Comparison of ENCODE assay signal across 10 cellular contexts in genomic region chr10:6114758-6115410, GRCh38. TPM values are rescaled to one million over a fixed set of nuclear protein-coding genes. Genes with fewer than 3 reads are reported as not detected.
A peak's percentile ranks its signal among the peaks of the same experiment; 100 is the strongest.
DNase-seq lines count a peak whose midpoint lies in the region; ATAC-seq, FAIRE-seq and TF ChIP-seq lines count a peak whose summit lies in the region.
"Had no signal": no experiment of that assay in that cellular context is flagged by ENCODE, and none has a peak within 500 bp of the region (broad histone marks: within the 10 kb centered on the region; RNA-seq: fewer than 3 reads in every experiment).

No MANE protein-coding gene starts in this region.

- TF ChIP-seq CTCF in liver (IDR thresholded peaks at IDR 0.05; ENCODE audit: low read depth, low read length, missing input control) (peak; percentile 13), HepG2 (CRISPR knock-in tag; IDR thresholded peaks at IDR 0.05) (no peak), adrenal gland (IDR thresholded peaks at IDR 0.05) (peak in 4 of 6 experiments; percentile 9 to 36 (median 18)), vagina (IDR thresholded peaks at IDR 0.05) (no peak), lower leg skin (IDR thresholded peaks at IDR 0.05) (no peak)
- no peak for TF ChIP-seq CTCF in CD8-positive, alpha-beta T cell (IDR thresholded peaks at IDR 0.05)

- H3K36me3 ChIP-seq in liver (ENCODE audit: control insufficient read depth in 4 of 4, insufficient read depth in 3 of 4, low read depth in 1 of 4, low read length in 3 of 4) (peaks cover 8 to 59% (median 53%) of the 10 kb centered on the region in 4 donors), HepG2 (replicated peaks in 1 of 2; ENCODE audit: control insufficient read depth in 1 of 2, insufficient read depth in 2 of 2, low read length in 2 of 2) (peaks cover 33 to 61% of the 10 kb centered on the region in 2 experiments), adrenal gland (replicated peaks in 1 of 2) (peaks cover 0 to 65% of the 10 kb centered on the region in 2 donors), vagina (peaks cover 0 to 54% of the 10 kb centered on the region in 2 donors)
- H3K36me3 ChIP-seq in CD8-positive, alpha-beta T cell (ENCODE audit: insufficient read depth, low read length): peaks cover 43% of the 10 kb centered on the region

- peaks cover 12% of the 10 kb centered on the region for H3K4me1 Mint-ChIP-seq in CD8-positive, alpha-beta T cell (ENCODE audit: low read depth)

- no peaks in the 10 kb centered on the region for H3K9me3 ChIP-seq in liver (ENCODE audit: control insufficient read depth in 4 of 4, low read length in 3 of 4)
- no peaks in the 10 kb centered on the region for H3K9me3 ChIP-seq in HepG2 (ENCODE audit: low read length)
- H3K9me3 ChIP-seq in adrenal gland (replicated peaks in 1 of 3): no peaks in the 10 kb centered on the region
- no peaks in the 10 kb centered on the region for H3K9me3 ChIP-seq in right cardiac atrium (ENCODE audit: control insufficient read depth, low read length)
- H3K9me3 ChIP-seq in vagina: no peaks in the 10 kb centered on the region
- no peaks in the 10 kb centered on the region for H3K9me3 ChIP-seq in CD8-positive, alpha-beta T cell (ENCODE audit: low read length)

- no peak for FAIRE-seq in HepG2 (lab: Jason Lieb, UNC)

- H3K4me3 Mint-ChIP-seq in CD8-positive, alpha-beta T cell: no peak overlapping the region

- peaks cover 0 to 5% (median 3%) of the 10 kb centered on the region in 4 donors for H3K4me1 ChIP-seq in liver (ENCODE audit: control insufficient read depth in 4 of 4, insufficient read depth in 4 of 4, low read length in 3 of 4)
- peaks cover 10% of the 10 kb centered on the region for H3K4me1 ChIP-seq in HepG2 (ENCODE audit: insufficient read depth, low read length)
- H3K4me1 ChIP-seq in adrenal gland (replicated peaks in 1 of 2): peaks cover 0 to 18% of the 10 kb centered on the region in 2 donors
- peaks cover 5% of the 10 kb centered on the region for H3K4me1 ChIP-seq in right cardiac atrium (ENCODE audit: control insufficient read depth, insufficient read depth, low read length)
- peaks cover 19% of the 10 kb centered on the region for H3K4me1 ChIP-seq in vagina
- no peaks in the 10 kb centered on the region for H3K4me1 ChIP-seq in CD8-positive, alpha-beta T cell (ENCODE audit: insufficient read depth, low read length)

- no peak for TF ChIP-seq EP300 in HepG2 (IDR thresholded peaks at IDR 0.05; ENCODE audit: low read depth in 2 of 2, low read length in 2 of 2)
- no peak for TF ChIP-seq EP300 in HepG2 (CRISPR knock-in tag; IDR thresholded peaks at IDR 0.05; ENCODE audit: borderline replicate concordance)

- no peak overlapping the region for H3K4me3 ChIP-seq in liver (ENCODE audit: low read depth in 1 of 3, low read length in 3 of 3)
- H3K4me3 ChIP-seq in HepG2 (replicated peaks in 1 of 3; ENCODE audit: insufficient read depth in 1 of 3, low read depth in 2 of 3, low read length in 3 of 3): no peak overlapping the region
- no peak overlapping the region for H3K4me3 ChIP-seq in adrenal gland
- no peak overlapping the region for H3K4me3 ChIP-seq in right cardiac atrium (ENCODE audit: low read length)
- H3K4me3 ChIP-seq in vagina: no peak overlapping the region
- no peak overlapping the region for H3K4me3 ChIP-seq in lower leg skin (ENCODE audit: low read depth, poor library complexity, severe bottlenecking)
- no peak overlapping the region for H3K4me3 ChIP-seq in CD8-positive, alpha-beta T cell (ENCODE audit: low read depth, low read length)

- intact Hi-C loops in HepG2 (cut with micrococcal nuclease; ENCODE audit: unreplicated experiment) (no loop called here), adrenal gland (cut with DNase I) (loop anchor here (5.0 to 10.0 kb wide), 2 partner anchors 37 to 100 kb away; no protein-coding TSS in a partner anchor), right cardiac atrium (cut with DNase I) (loop anchor here in 3 of 4 donors (5.0 to 10.0 kb wide), 4 partner anchors 32 to 287 kb away; partner anchors contain the start of gene PFKFB3 (in 2 of the 3)), vagina (cut with DNase I) (loop anchor here (10.0 kb wide), 1 partner anchor 90 kb away; the partner anchor contains the start of gene PFKFB3), lower leg skin (cut with DNase I; ENCODE audit: low total_unique reads) (loop anchor here (10.0 kb wide), 1 partner anchor 90 kb away; the partner anchor contains the start of gene PFKFB3)
- intact Hi-C loops in CD8-positive, alpha-beta T cell (cut with DNase I, micrococcal nuclease): no loop called here

- peaks cover 3% of the 10 kb centered on the region for H3K79me2 ChIP-seq in HepG2 (ENCODE audit: insufficient read depth, low read length)

- DNase-seq in HepG2 (ENCODE audit: low spot score) (no peak), adrenal gland (peak; percentile 54 to 85 (median 70)), right cardiac atrium (peak in 1 of 3 donors; percentile 64), vagina (ENCODE audit: extremely low spot score in 2 of 2) (no peak), lower leg skin (ENCODE audit: low spot score in 2 of 2) (no peak)
- DNase-seq in CD8-positive, alpha-beta T cell: no peak
- DNase-seq: Calu3 had no signal

- H3K4me2 ChIP-seq in HepG2 (ENCODE audit: low read depth, low read length): no peak overlapping the region

- no peak overlapping the region for H3K9ac ChIP-seq in liver (ENCODE audit: low read depth in 1 of 2, low read length in 2 of 2)
- H3K9ac ChIP-seq in HepG2 (ENCODE audit: insufficient read depth, low read depth, low read length): no peak overlapping the region

- peaks cover 67% of the 10 kb centered on the region for H3K36me3 Mint-ChIP-seq in CD8-positive, alpha-beta T cell

- H3K27ac ChIP-seq in liver (ENCODE audit: low read depth in 1 of 2, low read length in 2 of 2) (peak overlapping the region; percentile 53 to 73), HepG2 (ENCODE audit: extremely low read length, insufficient read depth, low read length) (no peak overlapping the region), adrenal gland (peak overlapping the region; percentile 11 to 84 (median 61)), right cardiac atrium (ENCODE audit: low read length) (peak overlapping the region; percentile 56), vagina (peak overlapping the region; percentile 7)
- H3K27ac ChIP-seq in CD8-positive, alpha-beta T cell (ENCODE audit: low read depth, low read length): no peak overlapping the region

- CTCF ChIA-PET in HepG2 (lab: Yijun Ruan, JAX; ENCODE audit: low intra/inter-chr PET ratio, low total read pairs): no interaction called here
- CTCF ChIA-PET in CD8-positive, alpha-beta T cell (lab: Charles Lee): interaction anchor here (1.1 kb wide), 1 partner anchor 292 kb away, joined by 4 read pairs; no protein-coding TSS in a partner anchor

- no peak overlapping the region for H2AFZ ChIP-seq in HepG2 (ENCODE audit: low read length)

- BruUV-seq in HepG2 (replicated peaks; lab: Mats Ljungman, UMichigan): no TSS peak

- no peaks in the 10 kb centered on the region for H4K20me1 ChIP-seq in HepG2 (ENCODE audit: insufficient read depth, low read length)

- no peak overlapping the region for H3K27ac Mint-ChIP-seq in CD8-positive, alpha-beta T cell

- WGBS in liver: 60% methylated on average over 4 of the region's 4 CpGs
- 95% methylated on average over 4 of the region's 4 CpGs for WGBS in HepG2 (ENCODE audit: low lambda C conversion rate)
- 31 to 41% (median 37%) methylated on average over 4 of the region's 4 CpGs for WGBS in adrenal gland, 4 donors
- 48% methylated on average over 4 of the region's 4 CpGs for WGBS in right cardiac atrium
- WGBS in lower leg skin, 2 donors: 43 to 63% methylated on average over 4 of the region's 4 CpGs

- TF ChIP-seq RAD21 in liver (IDR thresholded peaks at IDR 0.05): peak in 1 of 2 donors; percentile 4
- no peak for TF ChIP-seq RAD21 in HepG2 (CRISPR knock-in tag; IDR thresholded peaks at IDR 0.05)

- TF ChIP-seq POLR2A in HepG2 (IDR thresholded peaks at IDR 0.05; ENCODE audit: insufficient read depth in 1 of 2, low read depth in 2 of 2, low read length in 2 of 2) (no peak), adrenal gland (IDR thresholded peaks at IDR 0.05) (no peak), vagina (IDR thresholded peaks at IDR 0.05) (no peak), lower leg skin (IDR thresholded peaks at IDR 0.05) (no peak)

- in situ Hi-C loops in HepG2 (cut with HindIII; ENCODE audit: extremely low pct_ligation_motif_present, low pct_unique_long_range_greater_than_20kb): no loop called here

- H3K27me3 ChIP-seq in liver (ENCODE audit: control insufficient read depth in 4 of 4, insufficient read depth in 4 of 4, low read length in 3 of 4) (no peaks in the 10 kb centered on the region), HepG2 (ENCODE audit: control insufficient read depth in 1 of 2, insufficient read depth in 2 of 2, low read length in 2 of 2) (no peaks in the 10 kb centered on the region), adrenal gland (no peaks in the 10 kb centered on the region), right cardiac atrium (ENCODE audit: control insufficient read depth, insufficient read depth) (no peaks in the 10 kb centered on the region), vagina (no peaks in the 10 kb centered on the region)
- no peaks in the 10 kb centered on the region for H3K27me3 ChIP-seq in CD8-positive, alpha-beta T cell (ENCODE audit: insufficient read depth, low read length)

- no peaks in the 10 kb centered on the region for H3K27me3 Mint-ChIP-seq in CD8-positive, alpha-beta T cell (ENCODE audit: low read depth)

- ATAC-seq in HepG2 (no peak), right cardiac atrium (no peak), GM21367 (IDR thresholded peaks at IDR 0.05; ENCODE audit: unreplicated experiment) (no peak)
- ATAC-seq in CD8-positive, alpha-beta T cell: no peak
- ATAC-seq: HCT116 had no signal

- no peaks in the 10 kb centered on the region for H3K9me3 Mint-ChIP-seq in CD8-positive, alpha-beta T cell

- POLR2A ChIA-PET in HepG2 (lab: Yijun Ruan, JAX): no interaction called here
- POLR2A ChIA-PET in CD8-positive, alpha-beta T cell (lab: Charles Lee): no interaction called here

RNA-seq across cellular contexts. Expression of gene RBM17, which starts 26.1 kb away (rescaled TPM):
- total RNA-seq in liver (10 to 100 TPM; 28.2 to 40.0 TPM), HepG2 (2016; rRNA removed; fragmentation: Illumina TruSeq; extraction: Trizol) (63.3 and 77.5 TPM in 2 replicates), adrenal gland (10 to 100 TPM; 31.9 to 72.1 (median 60.6) TPM), right cardiac atrium (10 to 100 TPM; 51.6 to 66.5 (median 57.1) TPM), vagina (50.6 TPM), lower leg skin (10 to 100 TPM; 38.8 to 63.6 (median 40.4) TPM)
- polyA plus RNA-seq in liver (10 to 100 TPM; 16.5 to 44.8 TPM), HepG2 (2011; rRNA removed) (26.6 and 30.7 TPM in 2 replicates), adrenal gland (100 to 1,000 TPM in 2 of 3 donors, 10 to 100 TPM in 1; 92.4 to 123 (median 101) TPM), right cardiac atrium (51.0 TPM)
- total RNA-seq in HepG2 (2016; cell fraction: cytosol; rRNA removed; fragmentation: Illumina TruSeq; extraction: Trizol; ENCODE audit: low read depth): 28.7 and 33.2 TPM in 2 replicates
- 57.4 and 73.5 TPM in 2 replicates for total RNA-seq in HepG2 (2016; cell fraction: insoluble cytoplasmic fraction; rRNA removed; fragmentation: Illumina TruSeq; extraction: Trizol)
- total RNA-seq in HepG2 (2016; cell fraction: membrane; rRNA removed; fragmentation: Illumina TruSeq; extraction: Trizol): 62.2 and 67.8 TPM in 2 replicates
- 64.2 and 72.7 TPM in 2 replicates for total RNA-seq in HepG2 (2016; cell fraction: nucleus; rRNA removed; fragmentation: Illumina TruSeq; extraction: Trizol)
- polyA plus RNA-seq in HepG2 (2011; cell fraction: cytosol; rRNA removed): 13.0 and 14.3 TPM in 2 replicates
- 71.7 and 86.3 TPM in 2 replicates for polyA plus RNA-seq in HepG2 (2011; cell fraction: nucleus; rRNA removed)
- polyA plus RNA-seq in HepG2 (2012): 46.3 and 82.5 TPM in 2 replicates
- 55.3 and 78.7 TPM in 2 replicates for polyA plus RNA-seq in HepG2 (2016; cell fraction: cytosol; fragmentation: Illumina TruSeq; extraction: Trizol; ENCODE audit: low read depth)
- 145 and 152 TPM in 2 replicates for polyA plus RNA-seq in HepG2 (2016; cell fraction: insoluble cytoplasmic fraction; fragmentation: Illumina TruSeq; extraction: Trizol; ENCODE audit: low read depth)
- polyA plus RNA-seq in HepG2 (2016; cell fraction: membrane; fragmentation: Illumina TruSeq; extraction: Trizol; ENCODE audit: low read depth): 95.4 and 110 TPM in 2 replicates
- polyA plus RNA-seq in HepG2 (2016; cell fraction: nucleus; fragmentation: Illumina TruSeq; extraction: Trizol; ENCODE audit: insufficient read depth, low read depth): 232 and 242 TPM in 2 replicates
- 15.7 and 19.9 TPM in 2 replicates for polyA minus RNA-seq in HepG2 (2011; rRNA and poly(A)+ RNA removed; ENCODE audit: low replicate concordance)
- polyA minus RNA-seq in HepG2 (2011; cell fraction: cytosol; rRNA and poly(A)+ RNA removed): 7.2 and 7.9 TPM in 2 replicates
- polyA minus RNA-seq in HepG2 (2011; cell fraction: nucleus; rRNA and poly(A)+ RNA removed): 48.2 and 50.1 TPM in 2 replicates
- total RNA-seq in CD8-positive, alpha-beta T cell: 100 to 1,000 TPM; 151 to 160 TPM

RNA-seq across cellular contexts. Expression of gene IL2RA, which starts 52.7 kb away (rescaled TPM):
- total RNA-seq in liver (1 to 10 TPM in 1 of 2 donors, not detected in 1; 1.6 TPM), HepG2 (2016; rRNA removed; fragmentation: Illumina TruSeq; extraction: Trizol) (not detected in 2 replicates), adrenal gland (10 to 100 TPM in 3 of 8 donors, 1 to 10 TPM in 3, under 1 TPM in 2; 0.14 to 57.9 (median 6.9) TPM), right cardiac atrium (1 to 10 TPM in 1 of 4 donors, under 1 TPM in 3; 0.71 to 1.3 (median 0.82) TPM), vagina (not detected), lower leg skin (1 to 10 TPM in 1 of 4 donors, under 1 TPM in 1, not detected in 2; 0.10 to 1.3 TPM)
- polyA plus RNA-seq in liver (under 1 TPM in 1 of 2 donors, not detected in 1; 0.46 TPM), HepG2 (2011; rRNA removed) (not detected in 2 replicates), adrenal gland (1 to 10 TPM in 2 of 3 donors, under 1 TPM in 1; 0.24 to 1.7 (median 1.3) TPM), right cardiac atrium (0.18 TPM)
- total RNA-seq in HepG2 (2016; cell fraction: cytosol; rRNA removed; fragmentation: Illumina TruSeq; extraction: Trizol; ENCODE audit: low read depth): not detected in 2 replicates
- not detected in 2 replicates for total RNA-seq in HepG2 (2016; cell fraction: insoluble cytoplasmic fraction; rRNA removed; fragmentation: Illumina TruSeq; extraction: Trizol)
- not detected in 2 replicates for total RNA-seq in HepG2 (2016; cell fraction: membrane; rRNA removed; fragmentation: Illumina TruSeq; extraction: Trizol)
- not detected in 2 replicates for total RNA-seq in HepG2 (2016; cell fraction: nucleus; rRNA removed; fragmentation: Illumina TruSeq; extraction: Trizol)
- polyA plus RNA-seq in HepG2 (2011; cell fraction: cytosol; rRNA removed): not detected in 2 replicates
- not detected in 2 replicates for polyA plus RNA-seq in HepG2 (2011; cell fraction: nucleus; rRNA removed)
- polyA plus RNA-seq in HepG2 (2012): not detected in 2 replicates
- polyA plus RNA-seq in HepG2 (2016; cell fraction: cytosol; fragmentation: Illumina TruSeq; extraction: Trizol; ENCODE audit: low read depth): not detected in 2 replicates
- not detected in 2 replicates for polyA plus RNA-seq in HepG2 (2016; cell fraction: insoluble cytoplasmic fraction; fragmentation: Illumina TruSeq; extraction: Trizol; ENCODE audit: low read depth)
- polyA plus RNA-seq in HepG2 (2016; cell fraction: membrane; fragmentation: Illumina TruSeq; extraction: Trizol; ENCODE audit: low read depth): not detected in 2 replicates
- not detected in 2 replicates for polyA plus RNA-seq in HepG2 (2016; cell fraction: nucleus; fragmentation: Illumina TruSeq; extraction: Trizol; ENCODE audit: insufficient read depth, low read depth)
- not detected in 2 replicates for polyA minus RNA-seq in HepG2 (2011; rRNA and poly(A)+ RNA removed; ENCODE audit: low replicate concordance)
- polyA minus RNA-seq in HepG2 (2011; cell fraction: cytosol; rRNA and poly(A)+ RNA removed): not detected in 2 replicates
- polyA minus RNA-seq in HepG2 (2011; cell fraction: nucleus; rRNA and poly(A)+ RNA removed): not detected in 2 replicates
- 1 to 10 TPM; 1.8 to 2.5 TPM for total RNA-seq in CD8-positive, alpha-beta T cell
- total RNA-seq: Calu3 had no signal

Comparison
In these comparisons a context has a peak if more than half of its experiments do, and no peak if none do; other contexts are left out.
1. H3K27ac ChIP-seq: peak in liver (2 of 2), adrenal gland (5 of 5), right cardiac atrium (single experiment) and vagina (single experiment); none in HepG2 (single experiment) and CD8-positive, alpha-beta T cell (single experiment).
2. CTCF ChIP-seq: peak in liver (single experiment) and adrenal gland (4 of 6); none in HepG2 (single experiment), vagina (0 of 3), lower leg skin (0 of 3) and CD8-positive, alpha-beta T cell (single experiment).
3. DNase-seq: peak in adrenal gland (7 of 7); none in HepG2 (single experiment), vagina (0 of 2), lower leg skin (0 of 2) and CD8-positive, alpha-beta T cell (0 of 7).
4. intact Hi-C loops: an anchor here in adrenal gland (5.0 to 10.0 kb wide), right cardiac atrium (5.0 to 10.0 kb wide), vagina (10.0 kb wide) and lower leg skin (10.0 kb wide); none called in HepG2 and CD8-positive, alpha-beta T cell.